1 cellular context compared by ENCODE assay signal in genomic region chr7:151256410-151257045, GRCh38.
TF ChIP-seq lines count a peak whose summit lies in the region.

No MANE protein-coding gene starts in this region.

TF ChIP-seq in HepG2, 621 proteins besides CTCF, POLR2A, EP300 and RAD21:
- no peak for TF ChIP-seq ZNF572 (CRISPR knock-in tag; IDR thresholded peaks at IDR 0.05)
- no peak for TF ChIP-seq ZNF136 (CRISPR knock-in tag; IDR thresholded peaks at IDR 0.05; ENCODE audit: low read depth)
- TF ChIP-seq SMARCC2 (IDR thresholded peaks at IDR 0.05): no peak
- no peak for TF ChIP-seq PCBP1 (IDR thresholded peaks at IDR 0.05; ENCODE audit: borderline replicate concordance, low read depth, low read length)
- no peak for TF ChIP-seq ZNF792 (CRISPR knock-in tag; IDR thresholded peaks at IDR 0.05)
